22 cellular contexts compared by ENCODE assay signal in genomic region chr12:22879203-22879602, GRCh38.
A peak's percentile ranks its signal among the peaks of the same experiment; 100 is the strongest.
DNase-seq lines count a peak whose midpoint lies in the region; ATAC-seq, FAIRE-seq and TF ChIP-seq lines count a peak whose summit lies in the region.
"Had no signal": no experiment of that assay in that cellular context is flagged by ENCODE, and none has a peak within 500 bp of the region (broad histone marks: within the 10 kb centered on the region; RNA-seq: fewer than 3 reads in every experiment).

No MANE protein-coding gene starts in this region.

- H3K4me2 ChIP-seq in HepG2 (ENCODE audit: low read depth, low read length) = no peak overlapping the region
- H3K4me2 ChIP-seq in H1 (ENCODE audit: insufficient read depth in 1 of 2, low read depth in 2 of 2, low read length in 2 of 2) = no peak overlapping the region
- H3K4me2 ChIP-seq: BLaER1 treated with 17β-estradiol and CSF1 and Interleukin-3, amounts not matched to agents 10 nM and 100 nM had no signal

- no peak overlapping the region for H4K91ac ChIP-seq in H1 (replicated peaks; ENCODE audit: insufficient read length, low read length)

- no peak overlapping the region for H4K8ac ChIP-seq in H1 (ENCODE audit: extremely low read depth, insufficient read depth, low read length)

- H2BK120ac ChIP-seq in H1 (replicated peaks; ENCODE audit: low read depth, low read length) = no peak overlapping the region

- no peaks in the 10 kb centered on the region for H3K4me1 ChIP-seq in HepG2 (ENCODE audit: insufficient read depth, low read length)
- H3K4me1 ChIP-seq in right lobe of liver = no peaks in the 10 kb centered on the region
- no peaks in the 10 kb centered on the region for H3K4me1 ChIP-seq in H1 (replicated peaks in 1 of 4; ENCODE audit: control insufficient read depth in 3 of 4, insufficient read depth in 4 of 4, low read length in 3 of 4)
- H3K4me1 ChIP-seq: BLaER1 treated with 17β-estradiol and CSF1 and Interleukin-3, amounts not matched to agents 10 nM and 100 nM; Caco-2 had no signal

- H3K4ac ChIP-seq in H1 (replicated peaks; ENCODE audit: insufficient read length, low read depth, low read length) = no peak overlapping the region

- TF ChIP-seq EP300 in HepG2 (IDR thresholded peaks at IDR 0.05; ENCODE audit: low read depth in 2 of 2, low read length in 2 of 2) = no peak
- no peak for TF ChIP-seq EP300 in HepG2 (CRISPR knock-in tag; IDR thresholded peaks at IDR 0.05; ENCODE audit: borderline replicate concordance)
- no peak for TF ChIP-seq EP300 in H1 (IDR thresholded peaks at IDR 0.05; ENCODE audit: borderline replicate concordance in 1 of 2, low read depth in 2 of 2, low read length in 2 of 2)

- TF ChIP-seq CTCF in HepG2 (CRISPR knock-in tag; IDR thresholded peaks at IDR 0.05) (no peak), right lobe of liver (IDR thresholded peaks at IDR 0.05) (no peak), H1 (IDR thresholded peaks at IDR 0.05; ENCODE audit: control extremely low read depth in 1 of 3, insufficient read depth in 1 of 3, low read depth in 1 of 3, low read length in 3 of 3) (no peak)

- H3K18ac ChIP-seq in H1 (ENCODE audit: extremely low read depth, low read length) = no peak overlapping the region

- H3K27me3 ChIP-seq in HepG2 (ENCODE audit: control insufficient read depth in 1 of 2, insufficient read depth in 2 of 2, low read length in 2 of 2) = no peaks in the 10 kb centered on the region; a peak in 1 of 5 replicates
- H3K27me3 ChIP-seq in right lobe of liver = no peaks in the 10 kb centered on the region
- no peaks in the 10 kb centered on the region for H3K27me3 ChIP-seq in H1 (replicated peaks in 1 of 4; ENCODE audit: control insufficient read depth in 3 of 4, extremely low read depth in 1 of 4, insufficient read depth in 3 of 4, low read length in 3 of 4)
- H3K27me3 ChIP-seq: BLaER1 treated with 17β-estradiol and CSF1 and Interleukin-3, amounts not matched to agents 10 nM and 100 nM had no signal

- TF ChIP-seq RAD21 in HepG2 (CRISPR knock-in tag; IDR thresholded peaks at IDR 0.05) = no peak
- no peak for TF ChIP-seq RAD21 in H1 (IDR thresholded peaks at IDR 0.05 in 1 of 2, conservative IDR thresholded peaks at IDR 0.05 in 1 of 2; ENCODE audit: low read depth in 2 of 2, low read length in 2 of 2)

- H2BK20ac ChIP-seq in H1 (ENCODE audit: low read length) = no peak overlapping the region

- no peak overlapping the region for H2AFZ ChIP-seq in HepG2 (ENCODE audit: low read length)
- no peak overlapping the region for H2AFZ ChIP-seq in H1 (ENCODE audit: low read length)

- no peaks in the 10 kb centered on the region for H3K23me2 ChIP-seq in H1 (ENCODE audit: low read depth, low read length)

- no peak overlapping the region for H2BK15ac ChIP-seq in H1 (ENCODE audit: low read length)

- no peak overlapping the region for H3K56ac ChIP-seq in H1 (replicated peaks; ENCODE audit: insufficient read length, low read depth, low read length)

- no peaks in the 10 kb centered on the region for H3K79me1 ChIP-seq in H1 (ENCODE audit: low read depth, low read length)

- no peak overlapping the region for H2AK5ac ChIP-seq in H1 (ENCODE audit: low read depth, low read length)

- no peaks in the 10 kb centered on the region for H4K20me1 ChIP-seq in HepG2 (ENCODE audit: insufficient read depth, low read length)
- no peaks in the 10 kb centered on the region for H4K20me1 ChIP-seq in H1 (replicated peaks in 1 of 2; ENCODE audit: control insufficient read depth in 1 of 2, insufficient read depth in 2 of 2, low read length in 2 of 2)
- H4K20me1 ChIP-seq: BLaER1 treated with 17β-estradiol and CSF1 and Interleukin-3, amounts not matched to agents 10 nM and 100 nM had no signal

- no peak overlapping the region for H3K14ac ChIP-seq in H1 (ENCODE audit: insufficient read length)

- H3K9me3 ChIP-seq in HepG2 (ENCODE audit: low read length) = no peaks in the 10 kb centered on the region
- no peaks in the 10 kb centered on the region for H3K9me3 ChIP-seq in right lobe of liver
- no peaks in the 10 kb centered on the region for H3K9me3 ChIP-seq in H1 (ENCODE audit: insufficient read depth in 2 of 2, low read depth in 1 of 2, low read length in 1 of 2)
- H3K9me3 ChIP-seq: BLaER1 treated with 17β-estradiol and CSF1 and Interleukin-3, amounts not matched to agents 10 nM and 100 nM had no signal

- H3K79me2 ChIP-seq in HepG2 (ENCODE audit: insufficient read depth, low read length) = no peaks in the 10 kb centered on the region
- no peaks in the 10 kb centered on the region for H3K79me2 ChIP-seq in H1 (ENCODE audit: control insufficient read depth in 1 of 2, insufficient read depth in 2 of 2, low read length in 2 of 2)

- H3K27ac ChIP-seq in HepG2 (ENCODE audit: extremely low read length, insufficient read depth, low read length) = no peak overlapping the region
- H3K27ac ChIP-seq in right lobe of liver = no peak overlapping the region
- no peak overlapping the region for H3K27ac ChIP-seq in H1 (ENCODE audit: low read depth, low read length)
- H3K27ac ChIP-seq: 22Rv1; BLaER1 treated with 17β-estradiol and CSF1 and Interleukin-3, amounts not matched to agents 10 nM and 100 nM; C4-2B had no signal

- BruUV-seq in HepG2 (replicated peaks; lab: Mats Ljungman, UMichigan) = no TSS peak

- no peaks in the 10 kb centered on the region for H3K9me3 Mint-ChIP-seq in activated T-helper 2 cell treated with anti-CD3 and anti-CD28 coated beads, Interferon-gamma antibody, Interleukin-2, Interleukin-4, amounts not matched to agents 10 μg/mL and 5 μg/mL and 100 μg/mL, durations not matched to agents 14 hours and 24 hours and 36 hours
- H3K9me3 Mint-ChIP-seq: CD8-positive, alpha-beta T cell had no signal

- TF ChIP-seq POLR2A in HepG2 (IDR thresholded peaks at IDR 0.05; ENCODE audit: insufficient read depth in 1 of 2, low read depth in 2 of 2, low read length in 2 of 2) = no peak
- no peak for TF ChIP-seq POLR2A in right lobe of liver (IDR thresholded peaks at IDR 0.05)
- TF ChIP-seq POLR2A in H1 (IDR thresholded peaks at IDR 0.05; ENCODE audit: control extremely low read depth in 1 of 2, low read depth in 2 of 2, low read length in 2 of 2) = no peak

- H3K27me3 Mint-ChIP-seq in activated T-helper 2 cell treated with anti-CD3 and anti-CD28 coated beads, Interferon-gamma antibody, Interleukin-2, Interleukin-4, amounts not matched to agents 10 μg/mL and 5 μg/mL and 100 μg/mL, durations not matched to agents 14 hours and 24 hours and 36 hours (ENCODE audit: low read depth) = no peaks in the 10 kb centered on the region
- H3K27me3 Mint-ChIP-seq: CD4-positive, alpha-beta T cell had no signal

- in situ Hi-C loops in HepG2 (cut with HindIII; ENCODE audit: extremely low pct_ligation_motif_present, low pct_unique_long_range_greater_than_20kb) = no loop called here

- no peaks in the 10 kb centered on the region for H3K36me3 Mint-ChIP-seq in activated T-helper 2 cell treated with anti-CD3 and anti-CD28 coated beads, Interferon-gamma antibody, Interleukin-2, Interleukin-4, amounts not matched to agents 10 μg/mL and 5 μg/mL and 100 μg/mL, durations not matched to agents 14 hours and 24 hours and 36 hours (ENCODE audit: low read depth)
- H3K36me3 Mint-ChIP-seq: CD8-positive, alpha-beta T cell had no signal

- WGBS in HepG2 (ENCODE audit: low lambda C conversion rate) = 0% methylated on average over 1 of the region's 1 CpG
- WGBS in right lobe of liver (ENCODE audit: insufficient coverage, low coverage, low lambda C conversion rate, missing lambda C conversion rate) = 40% methylated on average over 1 of the region's 1 CpG
- WGBS in H1 (ENCODE audit: extremely low coverage in 1 of 2, insufficient coverage in 1 of 2, insufficient read length in 1 of 2, insufficient replicate concordance in 2 of 2, low coverage in 1 of 2, low lambda C conversion rate in 2 of 2, missing lambda C conversion rate in 1 of 2), 2 experiments = 80% methylated on average over 1 of the region's 1 CpG; no CpG with 5 or more reads in 1 of the 2 experiments

- H3K23ac ChIP-seq in H1 (ENCODE audit: insufficient read length) = no peak overlapping the region

- CTCF ChIA-PET in HepG2 (lab: Yijun Ruan, JAX; ENCODE audit: low intra/inter-chr PET ratio, low total read pairs) (no interaction called here), H1 (lab: Charles Lee; ENCODE audit: partially characterized antibody) (no interaction called here)

- DNase-seq in HepG2 (ENCODE audit: low spot score) (no peak), right lobe of liver (no peak), OCI-M1 (lab: John Stamatoyannopoulos, UW) (peak; percentile 35), H1 (ENCODE audit: low read depth in 1 of 2, low spot score in 2 of 2) (no peak), AML-193 (lab: John Stamatoyannopoulos, UW) (no peak), SW480 (ENCODE audit: low spot score) (no peak)
- DNase-seq in activated T-helper 2 cell treated with anti-CD3 and anti-CD28 coated beads, Interferon-gamma antibody, Interleukin-2, Interleukin-4, amounts not matched to agents 10 μg/mL and 5 μg/mL and 100 μg/mL, durations not matched to agents 14 hours and 24 hours and 36 hours (ENCODE audit: low spot score) = no peak
- DNase-seq: ACHN; Caco-2; Calu3; CD4-positive, alpha-beta T cell; CD8-positive, alpha-beta T cell; DMS79 treated with DMSO at 0.1 percent for 48 hours; GF-D8 had no signal

- ATAC-seq in HepG2 = no peak
- ATAC-seq in right lobe of liver = no peak
- ATAC-seq: CD8-positive, alpha-beta T cell had no signal

- no peak overlapping the region for H4K5ac ChIP-seq in H1 (ENCODE audit: insufficient read length, low read depth, low read length)

- no peak overlapping the region for H2BK12ac ChIP-seq in H1 (ENCODE audit: low read depth, low read length)

- no peak overlapping the region for H2BK5ac ChIP-seq in H1 (ENCODE audit: low read depth, low read length)

- H3K9ac ChIP-seq in HepG2 (ENCODE audit: insufficient read depth, low read depth, low read length) (no peak overlapping the region), H1 (replicated peaks in 1 of 4; ENCODE audit: extremely low read depth in 1 of 4, low read depth in 3 of 4, low read length in 3 of 4) (no peak overlapping the region)
- H3K9ac ChIP-seq: BLaER1 treated with 17β-estradiol and CSF1 and Interleukin-3, amounts not matched to agents 10 nM and 100 nM had no signal

- H3K36me3 ChIP-seq in HepG2 (replicated peaks in 1 of 2; ENCODE audit: control insufficient read depth in 1 of 2, insufficient read depth in 2 of 2, low read length in 2 of 2) = no peaks in the 10 kb centered on the region
- H3K36me3 ChIP-seq in right lobe of liver = no peaks in the 10 kb centered on the region
- H3K36me3 ChIP-seq in H1 (ENCODE audit: control insufficient read depth in 2 of 4, insufficient read depth in 4 of 4, low read length in 3 of 4) = no peaks in the 10 kb centered on the region
- H3K36me3 ChIP-seq: BLaER1 treated with 17β-estradiol and CSF1 and Interleukin-3, amounts not matched to agents 10 nM and 100 nM had no signal

- FAIRE-seq in HepG2 (lab: Jason Lieb, UNC) (no peak), H1 (lab: Jason Lieb, UNC) (no peak)
- FAIRE-seq: D721Med, G401.6, GM12891, GM19239 had no signal

- H3K27ac Mint-ChIP-seq in activated T-helper 2 cell treated with anti-CD3 and anti-CD28 coated beads, Interferon-gamma antibody, Interleukin-2, Interleukin-4, amounts not matched to agents 10 μg/mL and 5 μg/mL and 100 μg/mL, durations not matched to agents 14 hours and 24 hours and 36 hours = no peak overlapping the region
- H3K27ac Mint-ChIP-seq: B cell; CD4-positive, alpha-beta T cell; CD8-positive, alpha-beta T cell had no signal

- H3K4me3 ChIP-seq in HepG2 (replicated peaks in 1 of 3; ENCODE audit: insufficient read depth in 1 of 3, low read depth in 2 of 3, low read length in 3 of 3) (no peak overlapping the region), right lobe of liver (no peak overlapping the region), H1 (ENCODE audit: extremely low read depth in 1 of 4, insufficient read depth in 2 of 4, low read depth in 3 of 4, low read length in 4 of 4) (no peak overlapping the region)
- H3K4me3 ChIP-seq: BLaER1 treated with 17β-estradiol and CSF1 and Interleukin-3, amounts not matched to agents 10 nM and 100 nM had no signal

- intact Hi-C loops in HepG2 (cut with micrococcal nuclease; ENCODE audit: unreplicated experiment) (no loop called here), right lobe of liver (cut with DNase I) (no loop called here)
- intact Hi-C loops in activated T-helper 2 cell treated with anti-CD3 and anti-CD28 coated beads, Interferon-gamma antibody, Interleukin-2, Interleukin-4, amounts not matched to agents 10 μg/mL and 5 μg/mL and 100 μg/mL, durations not matched to agents 14 hours and 24 hours and 36 hours (cut with micrococcal nuclease) = no loop called here

- H3K4me3 Mint-ChIP-seq in activated T-helper 2 cell treated with anti-CD3 and anti-CD28 coated beads, Interferon-gamma antibody, Interleukin-2, Interleukin-4, amounts not matched to agents 10 μg/mL and 5 μg/mL and 100 μg/mL, durations not matched to agents 14 hours and 24 hours and 36 hours (ENCODE audit: low read depth) = no peak overlapping the region
- H3K4me3 Mint-ChIP-seq: B cell; CD4-positive, alpha-beta T cell; CD8-positive, alpha-beta T cell had no signal

- POLR2A ChIA-PET in HepG2 (lab: Yijun Ruan, JAX) = no interaction called here
- POLR2A ChIA-PET in H1 (lab: Charles Lee; ENCODE audit: partially characterized antibody) = no interaction called here

- no peaks in the 10 kb centered on the region for H3K4me1 Mint-ChIP-seq in activated T-helper 2 cell treated with anti-CD3 and anti-CD28 coated beads, Interferon-gamma antibody, Interleukin-2, Interleukin-4, amounts not matched to agents 10 μg/mL and 5 μg/mL and 100 μg/mL, durations not matched to agents 14 hours and 24 hours and 36 hours (ENCODE audit: low read depth)
- H3K4me1 Mint-ChIP-seq: B cell had no signal

Comparison
In these comparisons a context has a peak if more than half of its experiments do, and no peak if none do; other contexts are left out.
1. Of the 41 proteins assayed by ChIP-seq in both HepG2 and H1: peak only in HepG2: none; only in H1: none; in both: MAFK; in neither: 40.